ENCODE assay signal across 2 cellular contexts in genomic region chr1:145959957-145960467, GRCh38.
TF ChIP-seq lines count a peak whose summit lies in the region.

No MANE protein-coding gene starts in this region.

TF ChIP-seq in SK-N-SH, 30 proteins besides CTCF, POLR2A, EP300 and RAD21 (continued from another document):
- TF ChIP-seq REST (IDR thresholded peaks at IDR 0.05; ENCODE audit: low read depth, low read length): no peak
- no peak for TF ChIP-seq NFIC (IDR thresholded peaks at IDR 0.05; ENCODE audit: borderline replicate concordance)
- TF ChIP-seq FOSL2 (IDR thresholded peaks at IDR 0.05; ENCODE audit: borderline replicate concordance, low read depth): no peak
- TF ChIP-seq SIN3A (IDR thresholded peaks at IDR 0.05; ENCODE audit: borderline replicate concordance, low read depth, low read length): no peak
- TF ChIP-seq GATA2 (CRISPR knock-in tag; IDR thresholded peaks at IDR 0.05): no peak
- TF ChIP-seq IRF3 (IDR thresholded peaks at IDR 0.05; ENCODE audit: low read depth, low read length): no peak
- no peak for TF ChIP-seq FOXJ3 (CRISPR knock-in tag; IDR thresholded peaks at IDR 0.05)
- no peak for TF ChIP-seq MXI1 (IDR thresholded peaks at IDR 0.05; ENCODE audit: low read depth, low read length)
- no peak for TF ChIP-seq SMC3 (IDR thresholded peaks at IDR 0.05; ENCODE audit: low read depth, low read length)
- no peak for TF ChIP-seq RCOR1 (IDR thresholded peaks at IDR 0.05; ENCODE audit: low read length)
- TF ChIP-seq CHD2 (IDR thresholded peaks at IDR 0.05; ENCODE audit: low read length, partially characterized antibody): no peak
- no peak for TF ChIP-seq NRF1 (IDR thresholded peaks at IDR 0.05; ENCODE audit: low read depth, low read length)
- TF ChIP-seq, protein P1, sequence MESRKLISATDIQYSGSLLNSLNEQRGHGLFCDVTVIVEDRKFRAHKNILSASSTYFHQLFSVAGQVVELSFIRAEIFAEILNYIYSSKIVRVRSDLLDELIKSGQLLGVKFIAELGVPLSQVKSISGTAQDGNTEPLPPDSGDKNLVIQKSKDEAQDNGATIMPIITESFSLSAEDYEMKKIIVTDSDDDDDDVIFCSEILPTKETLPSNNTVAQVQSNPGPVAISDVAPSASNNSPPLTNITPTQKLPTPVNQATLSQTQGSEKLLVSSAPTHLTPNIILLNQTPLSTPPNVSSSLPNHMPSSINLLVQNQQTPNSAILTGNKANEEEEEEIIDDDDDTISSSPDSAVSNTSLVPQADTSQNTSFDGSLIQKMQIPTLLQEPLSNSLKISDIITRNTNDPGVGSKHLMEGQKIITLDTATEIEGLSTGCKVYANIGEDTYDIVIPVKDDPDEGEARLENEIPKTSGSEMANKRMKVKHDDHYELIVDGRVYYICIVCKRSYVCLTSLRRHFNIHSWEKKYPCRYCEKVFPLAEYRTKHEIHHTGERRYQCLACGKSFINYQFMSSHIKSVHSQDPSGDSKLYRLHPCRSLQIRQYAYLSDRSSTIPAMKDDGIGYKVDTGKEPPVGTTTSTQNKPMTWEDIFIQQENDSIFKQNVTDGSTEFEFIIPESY (IDR thresholded peaks at IDR 0.05; ENCODE audit: borderline replicate concordance, low read depth): no peak

TF ChIP-seq in SK-N-SH treated with all-trans-retinoic acid at 6 μM for 48 hours, 23 proteins besides CTCF, POLR2A, EP300 and RAD21 (continued from another document):
- TF ChIP-seq PATZ1 (CRISPR knock-in tag; IDR thresholded peaks at IDR 0.05; ENCODE audit: borderline replicate concordance): no peak
- TF ChIP-seq, protein P2, sequence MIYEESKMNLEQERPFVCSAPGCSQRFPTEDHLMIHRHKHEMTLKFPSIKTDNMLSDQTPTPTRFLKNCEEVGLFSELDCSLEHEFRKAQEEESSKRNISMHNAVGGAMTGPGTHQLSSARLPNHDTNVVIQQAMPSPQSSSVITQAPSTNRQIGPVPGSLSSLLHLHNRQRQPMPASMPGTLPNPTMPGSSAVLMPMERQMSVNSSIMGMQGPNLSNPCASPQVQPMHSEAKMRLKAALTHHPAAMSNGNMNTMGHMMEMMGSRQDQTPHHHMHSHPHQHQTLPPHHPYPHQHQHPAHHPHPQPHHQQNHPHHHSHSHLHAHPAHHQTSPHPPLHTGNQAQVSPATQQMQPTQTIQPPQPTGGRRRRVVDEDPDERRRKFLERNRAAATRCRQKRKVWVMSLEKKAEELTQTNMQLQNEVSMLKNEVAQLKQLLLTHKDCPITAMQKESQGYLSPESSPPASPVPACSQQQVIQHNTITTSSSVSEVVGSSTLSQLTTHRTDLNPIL (CRISPR knock-in tag; IDR thresholded peaks at IDR 0.05; ENCODE audit: low read depth): no peak
- TF ChIP-seq, protein P3, sequence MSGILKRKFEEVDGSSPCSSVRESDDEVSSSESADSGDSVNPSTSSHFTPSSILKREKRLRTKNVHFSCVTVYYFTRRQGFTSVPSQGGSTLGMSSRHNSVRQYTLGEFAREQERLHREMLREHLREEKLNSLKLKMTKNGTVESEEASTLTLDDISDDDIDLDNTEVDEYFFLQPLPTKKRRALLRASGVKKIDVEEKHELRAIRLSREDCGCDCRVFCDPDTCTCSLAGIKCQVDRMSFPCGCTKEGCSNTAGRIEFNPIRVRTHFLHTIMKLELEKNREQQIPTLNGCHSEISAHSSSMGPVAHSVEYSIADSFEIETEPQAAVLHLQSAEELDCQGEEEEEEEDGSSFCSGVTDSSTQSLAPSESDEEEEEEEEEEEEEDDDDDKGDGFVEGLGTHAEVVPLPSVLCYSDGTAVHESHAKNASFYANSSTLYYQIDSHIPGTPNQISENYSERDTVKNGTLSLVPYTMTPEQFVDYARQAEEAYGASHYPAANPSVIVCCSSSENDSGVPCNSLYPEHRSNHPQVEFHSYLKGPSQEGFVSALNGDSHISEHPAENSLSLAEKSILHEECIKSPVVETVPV (CRISPR knock-in tag; IDR thresholded peaks at IDR 0.05): no peak
- no peak for TF ChIP-seq ZC3H10 (CRISPR knock-in tag; IDR thresholded peaks at IDR 0.05)
- TF ChIP-seq, protein P4, sequence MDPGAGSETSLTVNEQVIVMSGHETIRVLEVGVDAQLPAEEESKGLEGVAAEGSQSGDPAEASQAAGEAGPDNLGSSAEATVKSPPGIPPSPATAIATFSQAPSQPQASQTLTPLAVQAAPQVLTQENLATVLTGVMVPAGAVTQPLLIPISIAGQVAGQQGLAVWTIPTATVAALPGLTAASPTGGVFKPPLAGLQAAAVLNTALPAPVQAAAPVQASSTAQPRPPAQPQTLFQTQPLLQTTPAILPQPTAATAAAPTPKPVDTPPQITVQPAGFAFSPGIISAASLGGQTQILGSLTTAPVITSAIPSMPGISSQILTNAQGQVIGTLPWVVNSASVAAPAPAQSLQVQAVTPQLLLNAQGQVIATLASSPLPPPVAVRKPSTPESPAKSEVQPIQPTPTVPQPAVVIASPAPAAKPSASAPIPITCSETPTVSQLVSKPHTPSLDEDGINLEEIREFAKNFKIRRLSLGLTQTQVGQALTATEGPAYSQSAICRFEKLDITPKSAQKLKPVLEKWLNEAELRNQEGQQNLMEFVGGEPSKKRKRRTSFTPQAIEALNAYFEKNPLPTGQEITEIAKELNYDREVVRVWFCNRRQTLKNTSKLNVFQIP (CRISPR knock-in tag; IDR thresholded peaks at IDR 0.05; ENCODE audit: borderline replicate concordance, low read depth): no peak
- no peak for TF ChIP-seq GLIS3 (CRISPR knock-in tag; IDR thresholded peaks at IDR 0.05)
- no peak for TF ChIP-seq RARB (CRISPR knock-in tag; IDR thresholded peaks at IDR 0.05)
- no peak for TF ChIP-seq PPARA (CRISPR knock-in tag; IDR thresholded peaks at IDR 0.05; ENCODE audit: borderline replicate concordance)
- no peak for TF ChIP-seq ZFP30 (CRISPR knock-in tag; IDR thresholded peaks at IDR 0.05)
- TF ChIP-seq ZNF8 (CRISPR knock-in tag; IDR thresholded peaks at IDR 0.05): no peak
- no peak for TF ChIP-seq ZNF565 (CRISPR knock-in tag; conservative IDR thresholded peaks at IDR 0.05; ENCODE audit: low read depth)
